1 cellular context compared by ENCODE assay signal in genomic region chr10:121927361-121927840, GRCh38.
A peak's percentile ranks its signal among the peaks of the same experiment; 100 is the strongest.
TF ChIP-seq lines count a peak whose summit lies in the region.

No MANE protein-coding gene starts in this region.

TF ChIP-seq in HepG2, 621 proteins besides CTCF, POLR2A, EP300 and RAD21 (continued from another document and continues in another):
- TF ChIP-seq ZNF382 (CRISPR knock-in tag; IDR thresholded peaks at IDR 0.05; ENCODE audit: borderline replicate concordance) (no peak), AHR (CRISPR knock-in tag; IDR thresholded peaks at IDR 0.05) (0 out of 2 replicates have a peak, but pooled peaks have one; percentile 54), ZNF616 (CRISPR knock-in tag; IDR thresholded peaks at IDR 0.05; ENCODE audit: low read depth) (no peak; the same call in 1 of the 2 replicates), ZNF687 (CRISPR knock-in tag; IDR thresholded peaks at IDR 0.05) (no peak), KLF16 (CRISPR knock-in tag; IDR thresholded peaks at IDR 0.05) (no peak), ZSCAN29 (CRISPR knock-in tag; conservative IDR thresholded peaks at IDR 0.05) (no peak), KLF13 (CRISPR knock-in tag; IDR thresholded peaks at IDR 0.05) (no peak), NR0B2 (CRISPR knock-in tag; IDR thresholded peaks at IDR 0.05) (no peak), ZNF775 (CRISPR knock-in tag; IDR thresholded peaks at IDR 0.05; ENCODE audit: borderline replicate concordance) (0 out of 2 replicates have a peak, but pooled peaks have one; percentile 26), TP53 (CRISPR knock-in tag; conservative IDR thresholded peaks at IDR 0.05) (no peak), TGIF2 (CRISPR knock-in tag; IDR thresholded peaks at IDR 0.05) (no peak), ZHX2 (IDR thresholded peaks at IDR 0.05; ENCODE audit: low read depth) (no peak), ZHX2 (CRISPR knock-in tag; IDR thresholded peaks at IDR 0.05; ENCODE audit: borderline replicate concordance) (no peak), CEBPB (IDR thresholded peaks at IDR 0.05; ENCODE audit: borderline replicate concordance, low read depth, low read length) (no peak), RARG (CRISPR knock-in tag; IDR thresholded peaks at IDR 0.05; ENCODE audit: low read depth) (no peak), SIN3A (IDR thresholded peaks at IDR 0.05; ENCODE audit: borderline replicate concordance, low read depth, low read length) (no peak), ZNF335 (CRISPR knock-in tag; IDR thresholded peaks at IDR 0.05) (no peak), ZNF207 (IDR thresholded peaks at IDR 0.05; ENCODE audit: borderline replicate concordance) (no peak), ZNF362 (CRISPR knock-in tag; IDR thresholded peaks at IDR 0.05; ENCODE audit: borderline replicate concordance) (0 out of 2 replicates have a peak, but pooled peaks have one; percentile 48), ZNF652 (CRISPR knock-in tag; IDR thresholded peaks at IDR 0.05; ENCODE audit: borderline replicate concordance, low read depth) (no peak), FOXK2 (IDR thresholded peaks at IDR 0.05) (no peak), GLMP (CRISPR knock-in tag; IDR thresholded peaks at IDR 0.05; ENCODE audit: borderline replicate concordance) (no peak), GABPA (IDR thresholded peaks at IDR 0.05; ENCODE audit: low read depth, low read length) (no peak), GABPA (CRISPR knock-in tag; IDR thresholded peaks at IDR 0.05; ENCODE audit: low read depth) (no peak), SETDB1 (CRISPR knock-in tag; IDR thresholded peaks at IDR 0.05; ENCODE audit: borderline replicate concordance) (no peak), MED13 (CRISPR knock-in tag; IDR thresholded peaks at IDR 0.05) (no peak), KAT8 (CRISPR knock-in tag; IDR thresholded peaks at IDR 0.05) (peak; percentile 8; the same call in 1 of the 2 replicates), HMG20A (CRISPR knock-in tag; IDR thresholded peaks at IDR 0.05; ENCODE audit: borderline replicate concordance) (no peak; the same call in 1 of the 2 replicates), MBNL3 (CRISPR knock-in tag; conservative IDR thresholded peaks at IDR 0.05) (no peak), ZNF713 (CRISPR knock-in tag; IDR thresholded peaks at IDR 0.05) (no peak), SNAPC5 (CRISPR knock-in tag; IDR thresholded peaks at IDR 0.05; ENCODE audit: borderline replicate concordance) (no peak), ZNF260 (CRISPR knock-in tag; IDR thresholded peaks at IDR 0.05; ENCODE audit: borderline replicate concordance, low read depth) (no peak), CREBL2 (CRISPR knock-in tag; IDR thresholded peaks at IDR 0.05; ENCODE audit: borderline replicate concordance) (0 out of 2 replicates have a peak, but pooled peaks have one; percentile 21), FUBP1 (CRISPR knock-in tag; IDR thresholded peaks at IDR 0.05; ENCODE audit: borderline replicate concordance) (no peak), ZNF691 (CRISPR knock-in tag; IDR thresholded peaks at IDR 0.05; ENCODE audit: borderline replicate concordance, low read depth) (no peak), ZSCAN20 (CRISPR knock-in tag; IDR thresholded peaks at IDR 0.05; ENCODE audit: borderline replicate concordance) (0 out of 2 replicates have a peak, but pooled peaks have one; percentile 53), EED (CRISPR knock-in tag; IDR thresholded peaks at IDR 0.05) (peak; percentile 48; the same call in 1 of the 2 replicates), ADNP (CRISPR knock-in tag; IDR thresholded peaks at IDR 0.05) (no peak), DMTF1 (CRISPR knock-in tag; IDR thresholded peaks at IDR 0.05) (no peak), TBP (CRISPR knock-in tag; IDR thresholded peaks at IDR 0.05) (no peak), TBX2 (CRISPR knock-in tag; IDR thresholded peaks at IDR 0.05; ENCODE audit: borderline replicate concordance) (no peak; the same call in 1 of the 2 replicates), ZNF589 (CRISPR knock-in tag; conservative IDR thresholded peaks at IDR 0.05) (no peak), PTBP1 (IDR thresholded peaks at IDR 0.05; ENCODE audit: low read depth, low read length, poor library complexity, severe bottlenecking) (peak; percentile 41), ZNF746 (CRISPR knock-in tag; IDR thresholded peaks at IDR 0.05) (0 out of 2 replicates have a peak, but pooled peaks have one; percentile 13), ZSCAN21 (CRISPR knock-in tag; IDR thresholded peaks at IDR 0.05; ENCODE audit: borderline replicate concordance) (no peak), PAX8 (CRISPR knock-in tag; IDR thresholded peaks at IDR 0.05; ENCODE audit: borderline replicate concordance) (0 out of 2 replicates have a peak, but pooled peaks have one; percentile 26), ZFAT (CRISPR knock-in tag; conservative IDR thresholded peaks at IDR 0.05) (no peak), TBX3 (IDR thresholded peaks at IDR 0.05; ENCODE audit: borderline replicate concordance) (no peak), ZBTB8A (CRISPR knock-in tag; IDR thresholded peaks at IDR 0.05; ENCODE audit: borderline replicate concordance, low read depth) (peak; percentile 20; the same call in 1 of the 2 replicates)
